8 cellular contexts compared by ENCODE assay signal in genomic region chr11:65117206-65118096, GRCh38.
DNase-seq lines count a peak whose midpoint lies in the region; ATAC-seq and TF ChIP-seq lines count a peak whose summit lies in the region.

TSS of gene ZNHIT2 (minus strand) at chr11:65117701. CDS start at chr11:65117653, 48 bp downstream.

- H3K9me3 Mint-ChIP-seq in central memory CD8-positive, alpha-beta T cell, result no peaks in the 10 kb centered on the region

- H3K27ac Mint-ChIP-seq in central memory CD8-positive, alpha-beta T cell (ENCODE audit: low read depth), result peak within 1 kb of the TSS; percentile 82

- DNase-seq in AG10803 (ENCODE audit: low read depth), result peak; percentile 98
- DNase-seq in NCI-H345 treated with DMSO at 0.1 percent for 48 hours (lab: John Stamatoyannopoulos, UW; ENCODE audit: unreplicated experiment), result peak; percentile 97
- peak; percentile 99 for DNase-seq in activated CD4-positive, CD25-positive, alpha-beta regulatory T cell treated with anti-CD3 and anti-CD28 coated beads, Interleukin-2, amount 50 U/mL, for 16 hours (ENCODE audit: low read depth, low spot score)
- DNase-seq in central memory CD8-positive, alpha-beta T cell (ENCODE audit: low spot score in 2 of 2), result peak; percentile 99 to 100
- DNase-seq in iris pigment epithelial cell (ENCODE audit: low read depth), result peak; percentile 98
- DNase-seq in stimulated activated CD4-positive, alpha-beta T cell treated with anti-CD3 and anti-CD28 coated beads, Interleukin-12 subunit alpha, Interleukin-12 subunit beta, amount 100 ng/mL, for 4 hours, result peak; percentile 100

- peaks cover 48% of the 10 kb centered on the region for H3K36me3 Mint-ChIP-seq in central memory CD8-positive, alpha-beta T cell (ENCODE audit: insufficient read depth)

- H3K4me3 Mint-ChIP-seq in central memory CD8-positive, alpha-beta T cell, result peak within 1 kb of the TSS; percentile 83

- ATAC-seq in GM19023 (IDR thresholded peaks at IDR 0.05; ENCODE audit: unreplicated experiment) (peak; percentile 61), HG03342 (IDR thresholded peaks at IDR 0.05; ENCODE audit: unreplicated experiment) (peak; percentile 54)
- ATAC-seq in central memory CD8-positive, alpha-beta T cell (replicated peaks; ENCODE audit: extremely low read depth, poor library complexity, severe bottlenecking), result peak; percentile 57

- no peaks in the 10 kb centered on the region for H3K27me3 Mint-ChIP-seq in central memory CD8-positive, alpha-beta T cell

- H3K4me3 ChIP-seq in AG10803 (ENCODE audit: low read length), result peak within 1 kb of the TSS; percentile 94

- H3K4me1 Mint-ChIP-seq in central memory CD8-positive, alpha-beta T cell, result peaks cover 33% of the 10 kb centered on the region

- TF ChIP-seq CTCF in AG10803 (conservative IDR thresholded peaks at IDR 0.05; ENCODE audit: low read length), result peak; percentile 85

Comparison
In these comparisons a context has a peak if more than half of its experiments do, and no peak if none do; other contexts are left out.
1. Peak in every context shown above with its lines: DNase-seq, ATAC-seq and H3K4me3 ChIP-seq.